Comparison of ENCODE assay signal across 1 cellular context in genomic region chr19:4059493-4059880, GRCh38.
A peak's percentile ranks its signal among the peaks of the same experiment; 100 is the strongest.
TF ChIP-seq lines count a peak whose summit lies in the region.

No MANE protein-coding gene starts in this region.

TF ChIP-seq in K562, 482 proteins besides CTCF, POLR2A, EP300 and RAD21 (continued from another document):
- TF ChIP-seq ZFP1 (CRISPR knock-in tag; IDR thresholded peaks at IDR 0.05) (no peak), RUNX1 (IDR thresholded peaks at IDR 0.05; ENCODE audit: low read depth) (no peak), ARID1B (IDR thresholded peaks at IDR 0.05) (no peak), HMGN3 (IDR thresholded peaks at IDR 0.05; ENCODE audit: borderline replicate concordance, extremely low read depth, insufficient read length, low read depth, low read length) (peak; percentile 34), E2F6 (IDR thresholded peaks at IDR 0.05; ENCODE audit: borderline replicate concordance in 1 of 2, extremely low read depth in 1 of 2, insufficient read depth in 1 of 2, insufficient read length in 1 of 2, low read depth in 1 of 2, low read length in 1 of 2, poor library complexity in 1 of 2, severe bottlenecking in 1 of 2) (no peak)
